ENCODE assay signal across 3 cellular contexts in the genomic region with DNA sequence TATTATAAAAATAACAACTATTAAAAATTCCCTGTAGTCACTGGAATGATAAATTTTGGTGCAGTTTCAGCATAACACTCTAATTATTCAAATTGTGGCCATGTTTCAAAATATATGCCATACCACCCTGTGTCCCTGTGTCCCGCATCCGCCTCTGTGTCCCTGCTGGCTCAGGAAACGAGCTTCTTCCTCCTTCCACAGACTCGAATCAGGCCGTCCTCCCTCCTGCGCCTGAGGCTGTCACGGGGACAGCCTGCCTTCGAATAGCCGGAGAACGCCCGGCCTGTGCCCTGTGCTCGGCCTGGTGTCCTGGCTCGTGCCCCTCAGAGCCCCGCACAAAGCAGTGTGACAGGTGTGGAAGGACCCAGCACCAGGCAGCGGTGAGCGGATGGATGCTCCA. TPM values are rescaled to one million over a fixed set of nuclear protein-coding genes. Genes with fewer than 3 reads are reported as not detected.
"Had no signal": no experiment of that assay in that cellular context is flagged by ENCODE, and none has a peak within 500 bp of the region (broad histone marks: within the 10 kb centered on the region; RNA-seq: fewer than 3 reads in every experiment).

No MANE protein-coding gene starts in this region.

RNA-seq across cellular contexts. Expression of a gene that starts 55.1 kb away (rescaled TPM):
- total RNA-seq: dermis microvascular lymphatic vessel endothelial cell, heart left ventricle, heart right ventricle had no signal
